Comparison of ENCODE assay signal across 1 cellular context in the genomic region with DNA sequence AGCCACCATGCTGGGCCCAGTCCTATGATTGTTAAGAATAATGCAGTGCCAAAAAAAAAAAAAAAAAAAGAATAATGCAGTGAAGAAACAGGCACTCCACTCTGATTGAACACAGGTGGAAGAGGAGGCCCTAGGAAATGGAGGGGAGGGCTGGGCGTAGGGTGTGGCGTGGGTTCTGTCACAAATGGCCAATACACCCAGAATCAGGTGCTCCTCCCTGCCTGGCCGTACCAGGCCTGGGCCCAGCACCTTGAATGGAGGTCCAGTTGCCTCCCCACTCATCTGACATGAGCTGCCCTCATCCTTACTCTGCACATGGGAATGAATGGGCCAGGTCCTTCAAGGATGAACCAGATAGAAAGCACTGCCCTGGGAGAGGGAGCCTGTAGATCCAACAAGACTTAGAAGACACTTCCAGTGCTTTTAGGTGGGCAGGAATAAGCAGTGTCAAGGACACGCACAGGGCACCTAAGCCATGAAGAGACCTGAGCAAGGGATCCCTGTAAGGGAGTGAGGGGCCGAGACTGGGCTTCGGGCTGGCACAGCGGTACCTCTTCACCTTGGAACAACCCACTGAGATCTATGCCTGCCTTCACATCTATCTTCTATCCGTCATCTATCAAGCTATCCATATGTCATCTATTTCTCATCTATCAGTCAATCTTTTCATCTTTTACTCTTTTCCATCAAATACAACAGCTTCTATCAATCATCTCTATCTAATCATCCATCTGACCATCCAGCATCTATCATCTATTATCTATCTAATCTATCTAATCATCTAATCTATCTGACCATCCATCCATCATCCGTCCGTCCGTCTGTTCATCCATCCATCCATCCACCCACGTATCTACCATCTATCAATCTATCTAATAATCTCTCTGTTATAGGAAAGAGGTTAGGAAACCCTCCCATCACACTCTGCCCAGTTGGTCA.
A peak's percentile ranks its signal among the peaks of the same experiment; 100 is the strongest.
TF ChIP-seq lines count a peak whose summit lies in the region.

No MANE protein-coding gene starts in this region.

TF ChIP-seq in K562, 482 proteins besides CTCF, POLR2A, EP300 and RAD21 (continues in another document):
- TF ChIP-seq, protein P1, sequence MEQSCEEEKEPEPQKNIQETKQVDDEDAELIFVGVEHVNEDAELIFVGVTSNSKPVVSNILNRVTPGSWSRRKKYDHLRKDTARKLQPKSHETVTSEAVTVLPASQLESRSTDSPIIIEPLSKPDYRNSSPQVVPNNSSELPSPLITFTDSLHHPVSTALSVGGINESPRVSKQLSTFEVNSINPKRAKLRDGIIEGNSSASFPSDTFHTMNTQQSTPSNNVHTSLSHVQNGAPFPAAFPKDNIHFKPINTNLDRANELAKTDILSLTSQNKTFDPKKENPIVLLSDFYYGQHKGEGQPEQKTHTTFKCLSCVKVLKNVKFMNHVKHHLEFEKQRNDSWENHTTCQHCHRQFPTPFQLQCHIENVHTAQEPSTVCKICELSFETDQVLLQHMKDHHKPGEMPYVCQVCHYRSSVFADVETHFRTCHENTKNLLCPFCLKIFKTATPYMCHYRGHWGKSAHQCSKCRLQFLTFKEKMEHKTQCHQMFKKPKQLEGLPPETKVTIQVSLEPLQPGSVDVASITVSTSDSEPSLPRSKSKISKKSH (CRISPR knock-in tag; IDR thresholded peaks at IDR 0.05), result no peak
- TF ChIP-seq, protein P2, sequence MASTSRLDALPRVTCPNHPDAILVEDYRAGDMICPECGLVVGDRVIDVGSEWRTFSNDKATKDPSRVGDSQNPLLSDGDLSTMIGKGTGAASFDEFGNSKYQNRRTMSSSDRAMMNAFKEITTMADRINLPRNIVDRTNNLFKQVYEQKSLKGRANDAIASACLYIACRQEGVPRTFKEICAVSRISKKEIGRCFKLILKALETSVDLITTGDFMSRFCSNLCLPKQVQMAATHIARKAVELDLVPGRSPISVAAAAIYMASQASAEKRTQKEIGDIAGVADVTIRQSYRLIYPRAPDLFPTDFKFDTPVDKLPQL (IDR thresholded peaks at IDR 0.05; ENCODE audit: extremely low read depth, insufficient read length), result no peak
- TF ChIP-seq SREBF1 (IDR thresholded peaks at IDR 0.05; ENCODE audit: borderline replicate concordance, low read depth, low read length) (no peak), KAT7 (CRISPR knock-in tag; IDR thresholded peaks at IDR 0.05; ENCODE audit: borderline replicate concordance) (no peak), FOXJ2 (tag; IDR thresholded peaks at IDR 0.05) (no peak), EP400 (IDR thresholded peaks at IDR 0.05) (no peak), CHCHD3 (CRISPR knock-in tag; IDR thresholded peaks at IDR 0.05) (no peak), COPS2 (conservative IDR thresholded peaks at IDR 0.05) (no peak), ELF4 (CRISPR knock-in tag; IDR thresholded peaks at IDR 0.05) (no peak), KDM2B (CRISPR knock-in tag; IDR thresholded peaks at IDR 0.05) (no peak), RBM22 (IDR thresholded peaks at IDR 0.05; ENCODE audit: low read depth, low read length, poor library complexity, severe bottlenecking) (no peak), HSF4 (CRISPR knock-in tag; IDR thresholded peaks at IDR 0.05; ENCODE audit: borderline replicate concordance) (no peak), THRAP3 (IDR thresholded peaks at IDR 0.05; ENCODE audit: borderline replicate concordance) (no peak), GTF2F1 (IDR thresholded peaks at IDR 0.05; ENCODE audit: low read depth, low read length) (no peak), ZNF408 (CRISPR knock-in tag; IDR thresholded peaks at IDR 0.05; ENCODE audit: low read depth) (no peak), MCM2 (IDR thresholded peaks at IDR 0.05; ENCODE audit: low read depth) (no peak), ETS2 (tag; IDR thresholded peaks at IDR 0.05; ENCODE audit: borderline replicate concordance, poor library complexity, severe bottlenecking) (no peak), ZNF444 (CRISPR knock-in tag; IDR thresholded peaks at IDR 0.05) (no peak), ZSCAN29 (IDR thresholded peaks at IDR 0.05) (no peak), MTA1 (IDR thresholded peaks at IDR 0.05; ENCODE audit: borderline replicate concordance) (peak; percentile 81), RBM39 (optimal IDR thresholded peaks at IDR 0.05; ENCODE audit: low read depth, low read length) (no peak), SRSF9 (IDR thresholded peaks at IDR 0.05; ENCODE audit: borderline replicate concordance, low read depth, low read length) (no peak), HMG20A (CRISPR knock-in tag; conservative IDR thresholded peaks at IDR 0.05) (no peak), ZNF644 (tag; IDR thresholded peaks at IDR 0.05; ENCODE audit: low read depth) (no peak), ZNF324 (CRISPR knock-in tag; IDR thresholded peaks at IDR 0.05) (no peak), MEIS2 (IDR thresholded peaks at IDR 0.05; ENCODE audit: partially characterized antibody) (peak; percentile 24), ZNF717 (CRISPR knock-in tag; IDR thresholded peaks at IDR 0.05) (no peak), ARHGAP35 (IDR thresholded peaks at IDR 0.05; ENCODE audit: partially characterized antibody) (peak; percentile 9), SRF (CRISPR knock-in tag; IDR thresholded peaks at IDR 0.05) (no peak), SLC30A9 (CRISPR knock-in tag; IDR thresholded peaks at IDR 0.05) (no peak), BRD4 (IDR thresholded peaks at IDR 0.05) (no peak), DACH1 (IDR thresholded peaks at IDR 0.05; ENCODE audit: partially characterized antibody) (peak; percentile 93), BCOR (IDR thresholded peaks at IDR 0.05) (peak; percentile 61; the same call in 1 of the 2 replicates), ZNF253 (CRISPR knock-in tag; conservative IDR thresholded peaks at IDR 0.05) (no peak), CEBPG (CRISPR knock-in tag; IDR thresholded peaks at IDR 0.05) (no peak), CEBPG (tag; conservative IDR thresholded peaks at IDR 0.05 in 1 of 2, IDR thresholded peaks at IDR 0.05 in 1 of 2) (no peak)
- TF ChIP-seq, protein P3, sequence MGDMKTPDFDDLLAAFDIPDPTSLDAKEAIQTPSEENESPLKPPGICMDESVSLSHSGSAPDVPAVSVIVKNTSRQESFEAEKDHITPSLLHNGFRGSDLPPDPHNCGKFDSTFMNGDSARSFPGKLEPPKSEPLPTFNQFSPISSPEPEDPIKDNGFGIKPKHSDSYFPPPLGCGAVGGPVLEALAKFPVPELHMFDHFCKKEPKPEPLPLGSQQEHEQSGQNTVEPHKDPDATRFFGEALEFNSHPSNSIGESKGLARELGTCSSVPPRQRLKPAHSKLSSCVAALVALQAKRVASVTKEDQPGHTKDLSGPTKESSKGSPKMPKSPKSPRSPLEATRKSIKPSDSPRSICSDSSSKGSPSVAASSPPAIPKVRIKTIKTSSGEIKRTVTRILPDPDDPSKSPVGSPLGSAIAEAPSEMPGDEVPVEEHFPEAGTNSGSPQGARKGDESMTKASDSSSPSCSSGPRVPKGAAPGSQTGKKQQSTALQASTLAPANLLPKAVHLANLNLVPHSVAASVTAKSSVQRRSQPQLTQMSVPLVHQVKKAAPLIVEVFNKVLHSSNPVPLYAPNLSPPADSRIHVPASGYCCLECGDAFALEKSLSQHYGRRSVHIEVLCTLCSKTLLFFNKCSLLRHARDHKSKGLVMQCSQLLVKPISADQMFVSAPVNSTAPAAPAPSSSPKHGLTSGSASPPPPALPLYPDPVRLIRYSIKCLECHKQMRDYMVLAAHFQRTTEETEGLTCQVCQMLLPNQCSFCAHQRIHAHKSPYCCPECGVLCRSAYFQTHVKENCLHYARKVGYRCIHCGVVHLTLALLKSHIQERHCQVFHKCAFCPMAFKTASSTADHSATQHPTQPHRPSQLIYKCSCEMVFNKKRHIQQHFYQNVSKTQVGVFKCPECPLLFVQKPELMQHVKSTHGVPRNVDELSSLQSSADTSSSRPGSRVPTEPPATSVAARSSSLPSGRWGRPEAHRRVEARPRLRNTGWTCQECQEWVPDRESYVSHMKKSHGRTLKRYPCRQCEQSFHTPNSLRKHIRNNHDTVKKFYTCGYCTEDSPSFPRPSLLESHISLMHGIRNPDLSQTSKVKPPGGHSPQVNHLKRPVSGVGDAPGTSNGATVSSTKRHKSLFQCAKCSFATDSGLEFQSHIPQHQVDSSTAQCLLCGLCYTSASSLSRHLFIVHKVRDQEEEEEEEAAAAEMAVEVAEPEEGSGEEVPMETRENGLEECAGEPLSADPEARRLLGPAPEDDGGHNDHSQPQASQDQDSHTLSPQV (IDR thresholded peaks at IDR 0.05), result no peak
- TF ChIP-seq, protein P4, sequence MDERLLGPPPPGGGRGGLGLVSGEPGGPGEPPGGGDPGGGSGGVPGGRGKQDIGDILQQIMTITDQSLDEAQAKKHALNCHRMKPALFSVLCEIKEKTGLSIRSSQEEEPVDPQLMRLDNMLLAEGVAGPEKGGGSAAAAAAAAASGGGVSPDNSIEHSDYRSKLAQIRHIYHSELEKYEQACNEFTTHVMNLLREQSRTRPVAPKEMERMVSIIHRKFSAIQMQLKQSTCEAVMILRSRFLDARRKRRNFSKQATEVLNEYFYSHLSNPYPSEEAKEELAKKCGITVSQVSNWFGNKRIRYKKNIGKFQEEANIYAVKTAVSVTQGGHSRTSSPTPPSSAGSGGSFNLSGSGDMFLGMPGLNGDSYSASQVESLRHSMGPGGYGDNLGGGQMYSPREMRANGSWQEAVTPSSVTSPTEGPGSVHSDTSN (CRISPR knock-in tag; IDR thresholded peaks at IDR 0.05; ENCODE audit: low read depth), result no peak
- TF ChIP-seq, protein P4 (tag; conservative IDR thresholded peaks at IDR 0.05; ENCODE audit: low read depth), result peak; percentile 27; the same call in 1 of the 2 replicates
- TF ChIP-seq, protein P5, sequence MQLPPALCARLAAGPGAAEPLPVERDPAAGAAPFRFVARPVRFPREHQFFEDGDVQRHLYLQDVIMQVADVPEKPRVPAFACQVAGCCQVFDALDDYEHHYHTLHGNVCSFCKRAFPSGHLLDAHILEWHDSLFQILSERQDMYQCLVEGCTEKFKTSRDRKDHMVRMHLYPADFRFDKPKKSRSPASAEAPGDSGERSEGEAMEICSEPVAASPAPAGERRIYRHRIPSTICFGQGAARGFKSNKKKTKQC (CRISPR knock-in tag; IDR thresholded peaks at IDR 0.05), result no peak
- TF ChIP-seq, protein P6, sequence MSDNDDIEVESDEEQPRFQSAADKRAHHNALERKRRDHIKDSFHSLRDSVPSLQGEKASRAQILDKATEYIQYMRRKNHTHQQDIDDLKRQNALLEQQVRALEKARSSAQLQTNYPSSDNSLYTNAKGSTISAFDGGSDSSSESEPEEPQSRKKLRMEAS (CRISPR knock-in tag; IDR thresholded peaks at IDR 0.05), result no peak
- TF ChIP-seq, protein P7, sequence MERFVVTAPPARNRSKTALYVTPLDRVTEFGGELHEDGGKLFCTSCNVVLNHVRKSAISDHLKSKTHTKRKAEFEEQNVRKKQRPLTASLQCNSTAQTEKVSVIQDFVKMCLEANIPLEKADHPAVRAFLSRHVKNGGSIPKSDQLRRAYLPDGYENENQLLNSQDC (CRISPR knock-in tag; IDR thresholded peaks at IDR 0.05), result no peak
- TF ChIP-seq, protein P8, sequence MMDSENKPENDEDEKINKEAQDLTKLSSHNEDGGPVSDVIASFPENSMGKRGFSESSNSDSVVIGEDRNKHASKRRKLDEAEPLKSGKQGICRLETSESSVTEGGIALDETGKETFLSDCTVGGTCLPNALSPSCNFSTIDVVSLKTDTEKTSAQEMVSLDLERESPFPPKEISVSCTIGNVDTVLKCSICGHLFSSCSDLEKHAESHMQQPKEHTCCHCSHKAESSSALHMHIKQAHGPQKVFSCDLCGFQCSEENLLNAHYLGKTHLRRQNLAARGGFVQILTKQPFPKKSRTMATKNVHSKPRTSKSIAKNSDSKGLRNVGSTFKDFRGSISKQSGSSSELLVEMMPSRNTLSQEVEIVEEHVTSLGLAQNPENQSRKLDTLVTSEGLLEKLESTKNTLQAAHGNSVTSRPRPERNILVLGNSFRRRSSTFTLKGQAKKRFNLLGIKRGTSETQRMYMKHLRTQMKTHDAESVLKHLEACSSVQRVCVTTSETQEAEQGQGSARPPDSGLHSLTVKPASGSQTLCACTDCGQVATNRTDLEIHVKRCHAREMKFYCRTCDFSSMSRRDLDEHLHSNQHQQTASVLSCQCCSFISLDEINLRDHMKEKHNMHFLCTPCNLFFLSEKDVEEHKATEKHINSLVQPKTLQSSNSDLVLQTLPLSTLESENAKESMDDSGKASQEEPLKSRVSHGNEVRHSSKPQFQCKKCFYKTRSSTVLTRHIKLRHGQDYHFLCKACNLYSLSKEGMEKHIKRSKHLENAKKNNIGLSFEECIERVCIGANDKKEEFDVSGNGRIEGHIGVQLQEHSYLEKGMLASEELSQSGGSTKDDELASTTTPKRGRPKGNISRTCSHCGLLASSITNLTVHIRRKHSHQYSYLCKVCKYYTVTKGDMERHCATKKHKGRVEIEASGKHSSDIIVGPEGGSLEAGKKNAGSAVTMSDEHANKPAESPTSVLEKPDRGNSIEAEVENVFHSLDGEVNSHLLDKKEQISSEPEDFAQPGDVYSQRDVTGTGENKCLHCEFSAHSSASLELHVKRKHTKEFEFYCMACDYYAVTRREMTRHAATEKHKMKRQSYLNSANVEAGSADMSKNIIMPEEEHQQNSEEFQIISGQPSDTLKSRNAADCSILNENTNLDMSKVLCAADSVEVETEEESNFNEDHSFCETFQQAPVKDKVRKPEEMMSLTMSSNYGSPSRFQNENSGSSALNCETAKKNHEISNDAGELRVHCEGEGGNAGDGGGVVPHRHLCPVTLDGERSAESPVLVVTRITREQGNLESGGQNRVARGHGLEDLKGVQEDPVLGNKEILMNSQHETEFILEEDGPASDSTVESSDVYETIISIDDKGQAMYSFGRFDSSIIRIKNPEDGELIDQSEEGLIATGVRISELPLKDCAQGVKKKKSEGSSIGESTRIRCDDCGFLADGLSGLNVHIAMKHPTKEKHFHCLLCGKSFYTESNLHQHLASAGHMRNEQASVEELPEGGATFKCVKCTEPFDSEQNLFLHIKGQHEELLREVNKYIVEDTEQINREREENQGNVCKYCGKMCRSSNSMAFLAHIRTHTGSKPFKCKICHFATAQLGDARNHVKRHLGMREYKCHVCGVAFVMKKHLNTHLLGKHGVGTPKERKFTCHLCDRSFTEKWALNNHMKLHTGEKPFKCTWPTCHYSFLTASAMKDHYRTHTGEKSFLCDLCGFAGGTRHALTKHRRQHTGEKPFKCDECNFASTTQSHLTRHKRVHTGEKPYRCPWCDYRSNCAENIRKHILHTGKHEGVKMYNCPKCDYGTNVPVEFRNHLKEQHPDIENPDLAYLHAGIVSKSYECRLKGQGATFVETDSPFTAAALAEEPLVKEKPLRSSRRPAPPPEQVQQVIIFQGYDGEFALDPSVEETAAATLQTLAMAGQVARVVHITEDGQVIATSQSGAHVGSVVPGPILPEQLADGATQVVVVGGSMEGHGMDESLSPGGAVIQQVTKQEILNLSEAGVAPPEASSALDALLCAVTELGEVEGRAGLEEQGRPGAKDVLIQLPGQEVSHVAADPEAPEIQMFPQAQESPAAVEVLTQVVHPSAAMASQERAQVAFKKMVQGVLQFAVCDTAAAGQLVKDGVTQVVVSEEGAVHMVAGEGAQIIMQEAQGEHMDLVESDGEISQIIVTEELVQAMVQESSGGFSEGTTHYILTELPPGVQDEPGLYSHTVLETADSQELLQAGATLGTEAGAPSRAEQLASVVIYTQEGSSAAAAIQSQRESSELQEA (IDR thresholded peaks at IDR 0.05; ENCODE audit: low read depth), result no peak
